In genomic region chr1:58854576-58854975, GRCh38 we compare ENCODE assay signal across 16 cellular contexts.
DNase-seq lines count a peak whose midpoint lies in the region; ATAC-seq, FAIRE-seq and TF ChIP-seq lines count a peak whose summit lies in the region.
"Had no signal": no experiment of that assay in that cellular context is flagged by ENCODE, and none has a peak within 500 bp of the region (broad histone marks: within the 10 kb centered on the region; RNA-seq: fewer than 3 reads in every experiment).

No MANE protein-coding gene starts in this region.

- no peak overlapping the region for H3K4me3 Mint-ChIP-seq in activated CD4-positive, alpha-beta T cell treated with anti-CD3 and anti-CD28 coated beads, Interleukin-2, amount 10 ng/mL, durations not matched to agents 24 days and 14 days
- no peak overlapping the region for H3K4me3 Mint-ChIP-seq in activated CD4-positive, alpha-beta T cell treated with anti-CD3 and anti-CD28 coated beads for 36 hours
- H3K4me3 Mint-ChIP-seq in astrocyte (ENCODE audit: unreplicated experiment), result no peak overlapping the region
- H3K4me3 Mint-ChIP-seq in stimulated activated naive B cell treated with anti-CD40 and anti-IgM and Interleukin-4, amounts not matched to agents 10 μg/mL and 1 μg/mL and 100 μg/mL, for 72 hours, result no peak overlapping the region
- H3K4me3 Mint-ChIP-seq in activated T-helper 1 cell treated with anti-CD3 and anti-CD28 coated beads, Interleukin-12 subunit alpha, Interleukin-12 subunit beta, Interleukin-2, Interleukin-4 antibody, amounts not matched to agents 30 ng/mL and 10 ng/mL and 1 ng/mL, durations not matched to agents 14 hours and 24 hours and 36 hours, result no peak overlapping the region
- H3K4me3 Mint-ChIP-seq: immature natural killer cell had no signal

- CTCF ChIA-PET in activated CD4-positive, alpha-beta T cell treated with anti-CD3 and anti-CD28 coated beads for 36 hours (lab: Charles Lee), result interaction anchor here (0.7 to 0.8 kb wide), 2 partner anchors 35 to 844 kb away, joined by 3 read pairs; no protein-coding TSS in a partner anchor

- no peaks in the 10 kb centered on the region for H3K27me3 ChIP-seq in astrocyte (ENCODE audit: insufficient read depth, low read length)

- H3K36me3 ChIP-seq in astrocyte (ENCODE audit: insufficient read depth, low read length), result no peaks in the 10 kb centered on the region

- H3K9ac ChIP-seq in astrocyte (ENCODE audit: low read length), result no peak overlapping the region

- no peak for FAIRE-seq in astrocyte (lab: Jason Lieb, UNC)
- FAIRE-seq: colon, urothelium cell line had no signal

- intact Hi-C loops in activated CD4-positive, alpha-beta T cell treated with anti-CD3 and anti-CD28 coated beads, Interleukin-2, amount 10 ng/mL, durations not matched to agents 24 days and 14 days (cut with micrococcal nuclease), result loop anchor here (10.0 kb wide), 1 partner anchor 90 kb away; no protein-coding TSS in a partner anchor
- intact Hi-C loops in activated CD4-positive, alpha-beta T cell treated with anti-CD3 and anti-CD28 coated beads for 36 hours (cut with DNase I, micrococcal nuclease), result no loop called here
- intact Hi-C loops in activated T-helper 1 cell treated with anti-CD3 and anti-CD28 coated beads, Interleukin-12 subunit alpha, Interleukin-12 subunit beta, Interleukin-2, Interleukin-4 antibody, amounts not matched to agents 30 ng/mL and 10 ng/mL and 1 ng/mL, durations not matched to agents 14 hours and 24 hours and 36 hours (cut with micrococcal nuclease), result loop anchor here (5.0 kb wide), 1 partner anchor 33 kb away; no protein-coding TSS in a partner anchor

- H3K27me3 Mint-ChIP-seq in activated CD4-positive, alpha-beta T cell treated with anti-CD3 and anti-CD28 coated beads, Interleukin-2, amount 10 ng/mL, durations not matched to agents 24 days and 14 days, result no peaks in the 10 kb centered on the region
- no peaks in the 10 kb centered on the region for H3K27me3 Mint-ChIP-seq in activated CD4-positive, alpha-beta T cell treated with anti-CD3 and anti-CD28 coated beads for 36 hours
- H3K27me3 Mint-ChIP-seq in astrocyte (ENCODE audit: low read depth, unreplicated experiment), result no peaks in the 10 kb centered on the region
- H3K27me3 Mint-ChIP-seq in stimulated activated naive B cell treated with anti-CD40 and anti-IgM and Interleukin-4, amounts not matched to agents 10 μg/mL and 1 μg/mL and 100 μg/mL, for 72 hours, result no peaks in the 10 kb centered on the region
- H3K27me3 Mint-ChIP-seq in activated T-helper 1 cell treated with anti-CD3 and anti-CD28 coated beads, Interleukin-12 subunit alpha, Interleukin-12 subunit beta, Interleukin-2, Interleukin-4 antibody, amounts not matched to agents 30 ng/mL and 10 ng/mL and 1 ng/mL, durations not matched to agents 14 hours and 24 hours and 36 hours (ENCODE audit: insufficient read depth), result no peaks in the 10 kb centered on the region

- no peak overlapping the region for H3K4me3 ChIP-seq in astrocyte (ENCODE audit: insufficient read depth, low read depth, low read length)

- H3K9me3 Mint-ChIP-seq in activated CD4-positive, alpha-beta T cell treated with anti-CD3 and anti-CD28 coated beads, Interleukin-2, amount 10 ng/mL, durations not matched to agents 24 days and 14 days, result peaks cover under 1% of the 10 kb centered on the region
- no peaks in the 10 kb centered on the region for H3K9me3 Mint-ChIP-seq in activated CD4-positive, alpha-beta T cell treated with anti-CD3 and anti-CD28 coated beads for 36 hours (ENCODE audit: low read depth)
- peaks cover 5% of the 10 kb centered on the region for H3K9me3 Mint-ChIP-seq in astrocyte (ENCODE audit: unreplicated experiment)
- H3K9me3 Mint-ChIP-seq in stimulated activated naive B cell treated with anti-CD40 and anti-IgM and Interleukin-4, amounts not matched to agents 10 μg/mL and 1 μg/mL and 100 μg/mL, for 72 hours, result no peaks in the 10 kb centered on the region
- H3K9me3 Mint-ChIP-seq in activated T-helper 1 cell treated with anti-CD3 and anti-CD28 coated beads, Interleukin-12 subunit alpha, Interleukin-12 subunit beta, Interleukin-2, Interleukin-4 antibody, amounts not matched to agents 30 ng/mL and 10 ng/mL and 1 ng/mL, durations not matched to agents 14 hours and 24 hours and 36 hours, result no peaks in the 10 kb centered on the region
- H3K9me3 Mint-ChIP-seq: immature natural killer cell had no signal

- H3K9me3 ChIP-seq in astrocyte (ENCODE audit: insufficient read depth, low read depth, low read length), result no peaks in the 10 kb centered on the region

- H3K27ac Mint-ChIP-seq in activated CD4-positive, alpha-beta T cell treated with anti-CD3 and anti-CD28 coated beads, Interleukin-2, amount 10 ng/mL, durations not matched to agents 24 days and 14 days, result no peak overlapping the region
- no peak overlapping the region for H3K27ac Mint-ChIP-seq in activated CD4-positive, alpha-beta T cell treated with anti-CD3 and anti-CD28 coated beads for 36 hours
- H3K27ac Mint-ChIP-seq in astrocyte (ENCODE audit: unreplicated experiment), result no peak overlapping the region
- no peak overlapping the region for H3K27ac Mint-ChIP-seq in stimulated activated naive B cell treated with anti-CD40 and anti-IgM and Interleukin-4, amounts not matched to agents 10 μg/mL and 1 μg/mL and 100 μg/mL, for 72 hours
- H3K27ac Mint-ChIP-seq in activated T-helper 1 cell treated with anti-CD3 and anti-CD28 coated beads, Interleukin-12 subunit alpha, Interleukin-12 subunit beta, Interleukin-2, Interleukin-4 antibody, amounts not matched to agents 30 ng/mL and 10 ng/mL and 1 ng/mL, durations not matched to agents 14 hours and 24 hours and 36 hours, result no peak overlapping the region
- H3K27ac Mint-ChIP-seq: progenitor cell of endocrine pancreas had no signal

- H3K27ac ChIP-seq in astrocyte (ENCODE audit: low read depth, low read length), result peak overlapping the region; percentile 12
- H3K27ac ChIP-seq: VCaP had no signal

- H3K4me1 ChIP-seq in astrocyte (ENCODE audit: insufficient read depth, low read length), result peaks cover 19% of the 10 kb centered on the region

- H2AFZ ChIP-seq in astrocyte (ENCODE audit: low read depth, low read length), result no peak overlapping the region

- no peaks in the 10 kb centered on the region for H3K79me2 ChIP-seq in astrocyte (ENCODE audit: insufficient read depth, low read length)

- H4K20me1 ChIP-seq in astrocyte (ENCODE audit: insufficient read depth, low read length), result no peaks in the 10 kb centered on the region

- no peak for TF ChIP-seq CTCF in astrocyte (IDR thresholded peaks at IDR 0.05; ENCODE audit: insufficient read depth, low read depth, low read length)

- peaks cover under 1% of the 10 kb centered on the region for H3K36me3 Mint-ChIP-seq in activated CD4-positive, alpha-beta T cell treated with anti-CD3 and anti-CD28 coated beads, Interleukin-2, amount 10 ng/mL, durations not matched to agents 24 days and 14 days (ENCODE audit: low read depth)
- no peaks in the 10 kb centered on the region for H3K36me3 Mint-ChIP-seq in activated CD4-positive, alpha-beta T cell treated with anti-CD3 and anti-CD28 coated beads for 36 hours (ENCODE audit: low read depth)
- no peaks in the 10 kb centered on the region for H3K36me3 Mint-ChIP-seq in astrocyte (ENCODE audit: low read depth, unreplicated experiment)
- no peaks in the 10 kb centered on the region for H3K36me3 Mint-ChIP-seq in stimulated activated naive B cell treated with anti-CD40 and anti-IgM and Interleukin-4, amounts not matched to agents 10 μg/mL and 1 μg/mL and 100 μg/mL, for 72 hours
- peaks cover 1% of the 10 kb centered on the region for H3K36me3 Mint-ChIP-seq in activated T-helper 1 cell treated with anti-CD3 and anti-CD28 coated beads, Interleukin-12 subunit alpha, Interleukin-12 subunit beta, Interleukin-2, Interleukin-4 antibody, amounts not matched to agents 30 ng/mL and 10 ng/mL and 1 ng/mL, durations not matched to agents 14 hours and 24 hours and 36 hours (ENCODE audit: low read depth)

- H3K4me1 Mint-ChIP-seq in activated CD4-positive, alpha-beta T cell treated with anti-CD3 and anti-CD28 coated beads, Interleukin-2, amount 10 ng/mL, durations not matched to agents 24 days and 14 days, result peaks cover 48% of the 10 kb centered on the region
- peaks cover 30% of the 10 kb centered on the region for H3K4me1 Mint-ChIP-seq in activated CD4-positive, alpha-beta T cell treated with anti-CD3 and anti-CD28 coated beads for 36 hours
- H3K4me1 Mint-ChIP-seq in astrocyte (ENCODE audit: low read depth, unreplicated experiment), result peaks cover 31% of the 10 kb centered on the region
- peaks cover 27 to 41% of the 10 kb centered on the region in 2 donors for H3K4me1 Mint-ChIP-seq in stimulated activated naive B cell treated with anti-CD40 and anti-IgM and Interleukin-4, amounts not matched to agents 10 μg/mL and 1 μg/mL and 100 μg/mL, for 72 hours
- peaks cover 63% of the 10 kb centered on the region for H3K4me1 Mint-ChIP-seq in activated T-helper 1 cell treated with anti-CD3 and anti-CD28 coated beads, Interleukin-12 subunit alpha, Interleukin-12 subunit beta, Interleukin-2, Interleukin-4 antibody, amounts not matched to agents 30 ng/mL and 10 ng/mL and 1 ng/mL, durations not matched to agents 14 hours and 24 hours and 36 hours (ENCODE audit: low read depth)

- H3K4me2 ChIP-seq in astrocyte (ENCODE audit: low read length), result no peak overlapping the region

- ATAC-seq in activated CD4-positive, alpha-beta T cell treated with anti-CD3 and anti-CD28 coated beads for 36 hours, result no peak
- peak; percentile 78 to 80 for ATAC-seq in stimulated activated naive B cell treated with anti-CD40 and anti-IgM and Interleukin-4, amounts not matched to agents 10 μg/mL and 1 μg/mL and 100 μg/mL, for 72 hours (replicated peaks)
- ATAC-seq: Right ventricle myocardium inferior had no signal

- peak; percentile 66 for DNase-seq in activated CD4-positive, alpha-beta T cell treated with anti-CD3 and anti-CD28 coated beads, Interleukin-2, amount 10 ng/mL, durations not matched to agents 24 days and 14 days
- no peak for DNase-seq in activated CD4-positive, alpha-beta T cell treated with anti-CD3 and anti-CD28 coated beads for 36 hours
- peak; percentile 86 for DNase-seq in NCI-H2029 treated with DMSO at 0.1 percent for 48 hours (lab: John Stamatoyannopoulos, UW)
- DNase-seq in astrocyte (ENCODE audit: low read depth), result no peak
- DNase-seq in stimulated activated naive B cell treated with anti-CD40 and anti-IgM and Interleukin-4, amounts not matched to agents 10 μg/mL and 1 μg/mL and 100 μg/mL, for 72 hours, result peak; percentile 13
- no peak for DNase-seq in OCI-M2 (lab: John Stamatoyannopoulos, UW; ENCODE audit: unreplicated experiment)
- no peak for DNase-seq in iPS-NIHi11 (ENCODE audit: low spot score)
- DNase-seq in activated T-helper 1 cell treated with anti-CD3 and anti-CD28 coated beads, Interleukin-12 subunit alpha, Interleukin-12 subunit beta, Interleukin-2, Interleukin-4 antibody, amounts not matched to agents 30 ng/mL and 10 ng/mL and 1 ng/mL, durations not matched to agents 14 hours and 24 hours and 36 hours (ENCODE audit: low spot score), result no peak
- DNase-seq: GOT3, immature natural killer cell, NCI-H1048 had no signal

- POLR2A ChIA-PET in activated CD4-positive, alpha-beta T cell treated with anti-CD3 and anti-CD28 coated beads for 36 hours (lab: Charles Lee), result no interaction called here

Comparison
In these comparisons a context has a peak if more than half of its experiments do, and no peak if none do; other contexts are left out.
1. DNase-seq: peak in activated CD4-positive, alpha-beta T cell treated with anti-CD3 and anti-CD28 coated beads, Interleukin-2, amount 10 ng/mL, durations not matched to agents 24 days and 14 days (single experiment), NCI-H2029 treated with DMSO at 0.1 percent for 48 hours (single experiment) and stimulated activated naive B cell treated with anti-CD40 and anti-IgM and Interleukin-4, amounts not matched to agents 10 μg/mL and 1 μg/mL and 100 μg/mL, for 72 hours (single experiment); none in activated CD4-positive, alpha-beta T cell treated with anti-CD3 and anti-CD28 coated beads for 36 hours (single experiment), astrocyte (single experiment), OCI-M2 (single experiment), iPS-NIHi11 (single experiment) and activated T-helper 1 cell treated with anti-CD3 and anti-CD28 coated beads, Interleukin-12 subunit alpha, Interleukin-12 subunit beta, Interleukin-2, Interleukin-4 antibody, amounts not matched to agents 30 ng/mL and 10 ng/mL and 1 ng/mL, durations not matched to agents 14 hours and 24 hours and 36 hours (single experiment).
2. intact Hi-C loops: an anchor here in activated CD4-positive, alpha-beta T cell treated with anti-CD3 and anti-CD28 coated beads, Interleukin-2, amount 10 ng/mL, durations not matched to agents 24 days and 14 days (10.0 kb wide) and activated T-helper 1 cell treated with anti-CD3 and anti-CD28 coated beads, Interleukin-12 subunit alpha, Interleukin-12 subunit beta, Interleukin-2, Interleukin-4 antibody, amounts not matched to agents 30 ng/mL and 10 ng/mL and 1 ng/mL, durations not matched to agents 14 hours and 24 hours and 36 hours (5.0 kb wide); none called in activated CD4-positive, alpha-beta T cell treated with anti-CD3 and anti-CD28 coated beads for 36 hours.